In genomic region chr9:13607746-13608445, GRCh38 we compare ENCODE assay signal across 9 cellular contexts.
DNase-seq lines count a peak whose midpoint lies in the region; ATAC-seq, FAIRE-seq and TF ChIP-seq lines count a peak whose summit lies in the region.
"Had no signal": no experiment of that assay in that cellular context is flagged by ENCODE, and none has a peak within 500 bp of the region (broad histone marks: within the 10 kb centered on the region; RNA-seq: fewer than 3 reads in every experiment).

No MANE protein-coding gene starts in this region.

- no TSS peak for BruUV-seq in endothelial cell of umbilical vein (replicated peaks; lab: Mats Ljungman, UMichigan)

- H3K36me3 ChIP-seq in endothelial cell of umbilical vein (ENCODE audit: control insufficient read depth in 2 of 2, extremely low read depth in 1 of 2, insufficient read depth in 2 of 2, low read length in 2 of 2) (no peaks in the 10 kb centered on the region), mesodermal cell (ENCODE audit: control insufficient read depth, insufficient read depth, low read length) (no peaks in the 10 kb centered on the region), suprapubic skin (no peaks in the 10 kb centered on the region)

- DNase-seq in DMS 273 (lab: John Stamatoyannopoulos, UW; ENCODE audit: unreplicated experiment) (peak; percentile 28), DMS 273 treated with DMSO at 0.1 percent for 48 hours (lab: John Stamatoyannopoulos, UW) (no peak), endothelial cell of umbilical vein (ENCODE audit: low read depth, low spot score) (peak; percentile 27), suprapubic skin (ENCODE audit: low spot score in 2 of 2) (no peak), NCI-H2029 treated with DMSO at 0.1 percent for 48 hours (lab: John Stamatoyannopoulos, UW) (no peak), kidney glomerular epithelial cell (lab: John Stamatoyannopoulos, UW) (no peak)
- DNase-seq: 8988T had no signal

- peak overlapping the region; percentile 78 for H2AFZ ChIP-seq in endothelial cell of umbilical vein (ENCODE audit: low read depth, low read length)

- H3K27me3 ChIP-seq in endothelial cell of umbilical vein (ENCODE audit: control insufficient read depth in 2 of 2, insufficient read depth in 2 of 2, low read length in 2 of 2) (no peaks in the 10 kb centered on the region), suprapubic skin (no peaks in the 10 kb centered on the region)

- H3K9me1 ChIP-seq in endothelial cell of umbilical vein (replicated peaks; ENCODE audit: control insufficient read depth, extremely low read depth, insufficient read depth, low read length), result no peaks in the 10 kb centered on the region

- H4K20me1 ChIP-seq in endothelial cell of umbilical vein (replicated peaks; ENCODE audit: control insufficient read depth, extremely low read depth, insufficient read depth, low read length), result no peaks in the 10 kb centered on the region

- H3K4me3 ChIP-seq in endothelial cell of umbilical vein (replicated peaks in 1 of 3; ENCODE audit: insufficient read depth in 1 of 3, low read depth in 1 of 3, low read length in 3 of 3) (no peak overlapping the region), mesodermal cell (ENCODE audit: extremely low read depth, insufficient read depth, low read length, poor library complexity, severe bottlenecking) (no peak overlapping the region), suprapubic skin (peak overlapping the region; percentile 17)

- POLR2A ChIA-PET in endothelial cell of umbilical vein (lab: Charles Lee), result no interaction called here

- no peak for TF ChIP-seq EP300 in suprapubic skin (IDR thresholded peaks at IDR 0.05)

- no peak for TF ChIP-seq POLR2A in endothelial cell of umbilical vein (IDR thresholded peaks at IDR 0.05; ENCODE audit: low read depth, low read length)
- TF ChIP-seq POLR2A in suprapubic skin (IDR thresholded peaks at IDR 0.05), result no peak

- 50 to 71% methylated on average over 1 to 2 of the region's 5 CpGs for WGBS in mesodermal cell (ENCODE audit: insufficient coverage in 2 of 2), 2 experiments
- 16% methylated on average over 5 of the region's 5 CpGs for WGBS in suprapubic skin

- no peaks in the 10 kb centered on the region for H3K9me3 ChIP-seq in endothelial cell of umbilical vein (replicated peaks; ENCODE audit: control insufficient read depth, insufficient read depth, low read length)
- peaks cover 6% of the 10 kb centered on the region for H3K9me3 ChIP-seq in mesodermal cell (ENCODE audit: control insufficient read depth, low read length)
- H3K9me3 ChIP-seq in suprapubic skin, result no peaks in the 10 kb centered on the region

- TF ChIP-seq CTCF in endothelial cell of umbilical vein (IDR thresholded peaks at IDR 0.05; ENCODE audit: extremely low read depth in 1 of 2, insufficient read depth in 1 of 2, low read depth in 1 of 2, low read length in 2 of 2) (no peak), suprapubic skin (IDR thresholded peaks at IDR 0.05) (no peak)

- H3K9ac ChIP-seq in endothelial cell of umbilical vein (replicated peaks; ENCODE audit: extremely low read depth, insufficient read depth, low read length), result no peak overlapping the region

- no peak overlapping the region for H3K4me2 ChIP-seq in endothelial cell of umbilical vein (ENCODE audit: insufficient read depth, low read length)

- intact Hi-C loops in endothelial cell of umbilical vein (cut with micrococcal nuclease), result loop anchor here (10.0 kb wide), 1 partner anchor 797 kb away; no protein-coding TSS in a partner anchor

- no peak for FAIRE-seq in endothelial cell of umbilical vein (lab: Jason Lieb, UNC)

- dilution Hi-C loops in endothelial cell of umbilical vein (cut with MboI; ENCODE audit: extremely low pct_ligation_motif_present, low sequenced_read_pairs), result no loop called here

- H3K4me1 ChIP-seq in endothelial cell of umbilical vein (ENCODE audit: control insufficient read depth, extremely low read depth, insufficient read depth, low read length) (peaks cover 18% of the 10 kb centered on the region), mesodermal cell (ENCODE audit: control insufficient read depth, insufficient read depth, low read length, poor library complexity, severe bottlenecking) (peaks cover 7% of the 10 kb centered on the region), suprapubic skin (peaks cover 31% of the 10 kb centered on the region)

- ATAC-seq in GM19452 (IDR thresholded peaks at IDR 0.05; ENCODE audit: unreplicated experiment), result no peak

- H3K27ac ChIP-seq in endothelial cell of umbilical vein (ENCODE audit: insufficient read depth, low read depth, low read length) (no peak overlapping the region), mesodermal cell (ENCODE audit: low read depth, low read length, severe bottlenecking) (peak overlapping the region; percentile 73), suprapubic skin (peak overlapping the region; percentile 6)

- CTCF ChIA-PET in endothelial cell of umbilical vein (lab: Charles Lee), result interaction anchor here (0.8 to 1.9 kb wide), 9 partner anchors 9 to 792 kb away, joined by 3 to 6 read pairs (median 3); no protein-coding TSS in a partner anchor

- no peaks in the 10 kb centered on the region for H3K79me2 ChIP-seq in endothelial cell of umbilical vein (ENCODE audit: control insufficient read depth, insufficient read depth, low read length)

TF ChIP-seq in endothelial cell of umbilical vein, 7 proteins besides CTCF, POLR2A, EP300 and RAD21:
- TF ChIP-seq MAX (IDR thresholded peaks at IDR 0.05; ENCODE audit: insufficient read depth, insufficient read length) (no peak), POLR2AphosphoS5 (IDR thresholded peaks at IDR 0.05; ENCODE audit: insufficient read depth, low read depth, low read length) (no peak), MYC (IDR thresholded peaks at IDR 0.05; ENCODE audit: low read depth, low read length) (no peak), GATA2 (IDR thresholded peaks at IDR 0.05; ENCODE audit: insufficient read depth, insufficient read length, low read depth, low read length) (no peak), FOS (IDR thresholded peaks at IDR 0.05; ENCODE audit: borderline replicate concordance, insufficient read depth, low read length) (no peak), EZH2 (IDR thresholded peaks at IDR 0.05; ENCODE audit: borderline replicate concordance, low read depth, low read length, severe bottlenecking) (no peak), JUN (IDR thresholded peaks at IDR 0.05; ENCODE audit: borderline replicate concordance, insufficient read depth, insufficient read length, low read depth) (no peak)
TF ChIP-seq in endothelial cell of umbilical vein: peak in this region for 0.

Comparison
In these comparisons a context has a peak if more than half of its experiments do, and no peak if none do; other contexts are left out.
1. DNase-seq: peak in DMS 273 (single experiment) and endothelial cell of umbilical vein (single experiment); none in DMS 273 treated with DMSO at 0.1 percent for 48 hours (single experiment), suprapubic skin (0 of 2), NCI-H2029 treated with DMSO at 0.1 percent for 48 hours (single experiment) and kidney glomerular epithelial cell (single experiment).